Comparison of ENCODE assay signal across 29 cellular contexts in the genomic region with DNA sequence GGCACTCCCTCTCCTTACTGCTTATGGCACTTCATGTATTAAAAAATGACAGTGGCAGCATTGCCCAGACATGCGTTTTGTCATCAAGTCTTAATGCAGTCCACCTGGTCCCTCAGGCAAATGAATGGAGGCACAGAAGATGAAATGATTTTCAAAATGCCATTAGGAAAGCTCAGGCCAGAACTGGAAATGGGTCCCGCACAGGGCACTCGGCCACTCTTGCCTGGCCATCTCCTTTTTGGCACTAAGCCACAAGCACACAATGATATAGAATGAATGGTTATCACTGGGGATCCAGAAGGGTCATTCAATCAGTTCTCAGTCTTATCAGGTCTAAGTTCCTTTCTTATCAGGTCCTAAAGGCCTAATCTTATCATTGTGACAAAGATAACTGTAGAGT. TPM values are rescaled to one million over a fixed set of nuclear protein-coding genes. Genes with fewer than 3 reads are reported as not detected.
"Had no signal": no experiment of that assay in that cellular context is flagged by ENCODE, and none has a peak within 500 bp of the region (broad histone marks: within the 10 kb centered on the region; RNA-seq: fewer than 3 reads in every experiment).

No MANE protein-coding gene starts in this region.

- H3K9me3 Mint-ChIP-seq: natural killer cell had no signal

- H3K4me3 ChIP-seq: colonic mucosa, dorsolateral prefrontal cortex, esophagus squamous epithelium, gastrocnemius medialis, heart right ventricle, left lung, lower lobe of right lung had no signal

- ATAC-seq: esophagus mucosa; gastrocnemius medialis; heart right ventricle; left cardiac atrium; left lung; left ventricle myocardium superior; lower lobe of right lung; naive thymus-derived CD4-positive, alpha-beta T cell had no signal

- H3K27ac Mint-ChIP-seq: naive thymus-derived CD4-positive, alpha-beta T cell; natural killer cell had no signal

- H3K9me3 ChIP-seq: colonic mucosa, esophagus squamous epithelium, gastrocnemius medialis, heart right ventricle, left lung, lower lobe of right lung had no signal

- DNase-seq: colonic mucosa; dermis blood vessel endothelial cell; dorsolateral prefrontal cortex; effector CD4-positive, alpha-beta T cell; effector memory CD4-positive, alpha-beta T cell; esophagus squamous epithelium; foreskin fibroblast; foreskin melanocyte; gastrocnemius medialis; glutamatergic neuron; head of caudate nucleus; heart right ventricle; hippocampal formation; left cardiac atrium; left lung; left ventricle myocardium superior; lower lobe of right lung; mesenchymal stem cell; midbrain; naive thymus-derived CD4-positive, alpha-beta T cell; natural killer cell had no signal

- H3K4me1 ChIP-seq: colonic mucosa, esophagus squamous epithelium, gastrocnemius medialis, left lung, lower lobe of right lung had no signal

- H3K36me3 ChIP-seq: colonic mucosa, esophagus squamous epithelium, gastrocnemius medialis, heart right ventricle, left lung, lower lobe of right lung had no signal

- H3K27me3 ChIP-seq: colonic mucosa had no signal

- H3K36me3 Mint-ChIP-seq: naive thymus-derived CD4-positive, alpha-beta T cell; natural killer cell had no signal

- H3K27ac ChIP-seq: colonic mucosa, dorsolateral prefrontal cortex, epithelial cell of prostate, esophagus squamous epithelium, gastrocnemius medialis, heart right ventricle, left lung, lower lobe of right lung had no signal

- H3K4me3 Mint-ChIP-seq: naive thymus-derived CD4-positive, alpha-beta T cell; natural killer cell had no signal

RNA-seq across cellular contexts. Expression of a gene that starts 15.6 kb away (rescaled TPM):
- total RNA-seq: colonic mucosa; dermis blood vessel endothelial cell; endothelial cell of umbilical vein; esophagus mucosa; esophagus squamous epithelium; gastrocnemius medialis; glomerular endothelial cell; kidney epithelial cell; left cardiac atrium; left ventricle myocardium superior; lower lobe of right lung; lung microvascular endothelial cell; mucosa of gallbladder; naive thymus-derived CD4-positive, alpha-beta T cell; natural killer cell had no signal
- polyA plus RNA-seq: endothelial cell of umbilical vein; heart right ventricle; keratinocyte; naive thymus-derived CD4-positive, alpha-beta T cell had no signal
